Comparison of ENCODE assay signal across 8 cellular contexts in genomic region chr18:23689031-23689615, GRCh38. TPM values are rescaled to one million over a fixed set of nuclear protein-coding genes. Genes with fewer than 3 reads are reported as not detected.
DNase-seq lines count a peak whose midpoint lies in the region; ATAC-seq and TF ChIP-seq lines count a peak whose summit lies in the region.

TSS of gene LAMA3 (plus strand) at chr18:23689453. CDS start at chr18:23689684, 231 bp downstream.

- H3K9me3 Mint-ChIP-seq in CD4-positive, alpha-beta T cell: no peaks in the 10 kb centered on the region

- no peaks in the 10 kb centered on the region for H3K36me3 Mint-ChIP-seq in CD4-positive, alpha-beta T cell (ENCODE audit: low read depth)

- H3K27me3 Mint-ChIP-seq in CD4-positive, alpha-beta T cell: peaks cover 48% of the 10 kb centered on the region

- no peaks in the 10 kb centered on the region for H3K9me3 ChIP-seq in CD4-positive, alpha-beta T cell (ENCODE audit: control insufficient read depth, low read length)
- H3K9me3 ChIP-seq in ascending aorta: no peaks in the 10 kb centered on the region
- no peaks in the 10 kb centered on the region for H3K9me3 ChIP-seq in hepatocyte (ENCODE audit: low read depth)

- no peaks in the 10 kb centered on the region for H3K36me3 ChIP-seq in ascending aorta
- no peaks in the 10 kb centered on the region for H3K36me3 ChIP-seq in hepatocyte (replicated peaks; ENCODE audit: insufficient read depth, low read depth)

- POLR2A ChIA-PET in CD4-positive, alpha-beta T cell (lab: Charles Lee): no interaction called here
- POLR2A ChIA-PET in RWPE1 (lab: Yijun Ruan, JAX; ENCODE audit: low non-redundant PET): no interaction called here

- ATAC-seq in CD4-positive, alpha-beta T cell (ENCODE audit: poor library complexity): peak; percentile 82
- ATAC-seq in HG02763 (IDR thresholded peaks at IDR 0.05; ENCODE audit: unreplicated experiment) (peak; percentile 58), HG02840 (IDR thresholded peaks at IDR 0.05; ENCODE audit: low FRiP score, unreplicated experiment) (no peak)

- H3K4me3 ChIP-seq in ascending aorta (peak within 1 kb of the TSS; percentile 59 to 80), hepatocyte (peak within 1 kb of the TSS; percentile 43)

- peak within 1 kb of the TSS; percentile 75 for H2AFZ ChIP-seq in hepatocyte

- H3K27ac Mint-ChIP-seq in CD4-positive, alpha-beta T cell: no peak within 1 kb of the TSS

- peaks cover 20% of the 10 kb centered on the region for H3K79me2 ChIP-seq in hepatocyte

- H3K27ac ChIP-seq in CD4-positive, alpha-beta T cell (ENCODE audit: low read depth, low read length): no peak within 1 kb of the TSS
- H3K27ac ChIP-seq in RWPE1 (peak within 1 kb of the TSS; percentile 88), ascending aorta (peak within 1 kb of the TSS in 1 of 2 donors; percentile 2), hepatocyte (peak within 1 kb of the TSS; percentile 67)

- 1% methylated on average over 42 of the region's 45 CpGs for WGBS in hepatocyte (ENCODE audit: low lambda C conversion rate, missing lambda C conversion rate)

- H3K4me1 ChIP-seq in ascending aorta (peaks cover 0 to 5% of the 10 kb centered on the region in 2 donors), hepatocyte (ENCODE audit: insufficient read depth) (peaks cover 5% of the 10 kb centered on the region)

- no peaks in the 10 kb centered on the region for H4K20me1 ChIP-seq in hepatocyte (ENCODE audit: insufficient read depth, poor library complexity, severe bottlenecking)

- peak within 1 kb of the TSS; percentile 97 for H3K4me2 ChIP-seq in hepatocyte

- peak in 5 of 10 experiments; percentile 3 to 43 (median 24) for DNase-seq in CD4-positive, alpha-beta T cell
- DNase-seq in RWPE1 (ENCODE audit: low spot score) (peak; percentile 56), ascending aorta (ENCODE audit: low spot score in 2 of 2) (peak in 1 of 2 donors; percentile 64), hepatocyte (ENCODE audit: low spot score) (peak; percentile 86), retina (peak; percentile 81), NCI-H2029 treated with DMSO at 0.1 percent for 48 hours (lab: John Stamatoyannopoulos, UW) (no peak)

- H3K27me3 ChIP-seq in CD4-positive, alpha-beta T cell (ENCODE audit: control insufficient read depth, insufficient read depth, low read length): peaks cover 38% of the 10 kb centered on the region
- H3K27me3 ChIP-seq in ascending aorta (no peaks in the 10 kb centered on the region), hepatocyte (peaks cover 10% of the 10 kb centered on the region)

- intact Hi-C loops in CD4-positive, alpha-beta T cell (cut with DNase I, micrococcal nuclease): no loop called here
- intact Hi-C loops in ascending aorta (cut with DNase I): no loop called here

- H3K4me1 Mint-ChIP-seq in CD4-positive, alpha-beta T cell (ENCODE audit: low read depth): peaks cover 6% of the 10 kb centered on the region

- no peak for TF ChIP-seq CTCF in CD4-positive, alpha-beta T cell (IDR thresholded peaks at IDR 0.05)
- TF ChIP-seq CTCF in RWPE1 (conservative IDR thresholded peaks at IDR 0.05; ENCODE audit: low read depth): peak; percentile 53
- peak in 1 of 3 experiments; percentile 26 for TF ChIP-seq CTCF in ascending aorta (IDR thresholded peaks at IDR 0.05)
- TF ChIP-seq CTCF in hepatocyte (IDR thresholded peaks at IDR 0.05; ENCODE audit: poor library complexity): peak; percentile 34

- peak within 1 kb of the TSS; percentile 62 for H3K4me3 Mint-ChIP-seq in CD4-positive, alpha-beta T cell

- CTCF ChIA-PET in CD4-positive, alpha-beta T cell (lab: Charles Lee): interaction anchor here (1.7 kb wide), 1 partner anchor 14 kb away, joined by 5 read pairs; no protein-coding TSS in a partner anchor
- CTCF ChIA-PET in RWPE1 (lab: Yijun Ruan, JAX): interaction anchor here (0.9 kb wide), 1 partner anchor 14 kb away, joined by 3 read pairs; no protein-coding TSS in a partner anchor

- no peaks in the 10 kb centered on the region for H3K9me2 ChIP-seq in hepatocyte (replicated peaks; ENCODE audit: insufficient read depth)

RNA-seq across cellular contexts. Expression of gene LAMA3, which starts in this region (rescaled TPM):
- under 1 TPM in 1 of 2 experiments, not detected in 1; 0.19 TPM for total RNA-seq in CD4-positive, alpha-beta T cell
- total RNA-seq in ascending aorta (27.2 TPM), hepatocyte (52.1 and 63.3 TPM in 2 replicates)
- polyA plus RNA-seq in hepatocyte: 27.8 and 29.9 TPM in 2 replicates

Comparison
In these comparisons a context has a peak if more than half of its experiments do, and no peak if none do; other contexts are left out.
1. RNA of gene LAMA3 (total RNA-seq): 52.1 to 63.3 TPM in hepatocyte and 27.2 TPM in ascending aorta (single experiment); 0.19 TPM in CD4-positive, alpha-beta T cell; every median in the first group is over 10 times any median in the second.
2. Peak in ATAC-seq in CD4-positive, alpha-beta T cell; RNA of the gene not detected or under 1 TPM.